9 cellular contexts compared by ENCODE assay signal in the genomic region with DNA sequence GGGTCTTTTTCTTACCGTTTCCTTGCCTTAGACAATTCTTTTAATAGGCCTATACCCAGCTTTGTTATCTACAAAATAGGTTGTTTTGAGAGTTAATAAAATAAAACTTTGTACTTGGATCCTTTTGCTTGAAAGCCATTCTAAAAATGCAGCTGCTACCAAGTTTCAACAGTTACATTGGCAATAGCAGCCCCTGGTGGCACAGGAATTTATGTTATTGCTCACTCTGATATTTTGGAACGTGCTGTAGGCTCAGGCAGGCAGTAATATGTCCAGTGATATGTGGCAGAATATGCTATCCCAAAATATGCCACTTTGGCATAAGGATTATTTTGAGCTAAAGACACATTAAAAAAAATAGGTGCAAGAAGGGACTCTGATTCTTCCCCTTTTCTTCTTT. TPM values are rescaled to one million over a fixed set of nuclear protein-coding genes. Genes with fewer than 3 reads are reported as not detected.
DNase-seq lines count a peak whose midpoint lies in the region; ATAC-seq and TF ChIP-seq lines count a peak whose summit lies in the region.
"Had no signal": no experiment of that assay in that cellular context is flagged by ENCODE, and none has a peak within 500 bp of the region (broad histone marks: within the 10 kb centered on the region; RNA-seq: fewer than 3 reads in every experiment).

No MANE protein-coding gene starts in this region.

- no peaks in the 10 kb centered on the region for H3K9me3 ChIP-seq in Panc1 (ENCODE audit: control insufficient read depth, insufficient read depth, low read depth, low read length)

- BruUV-seq in Panc1 (replicated peaks; lab: Mats Ljungman, UMichigan) = no TSS peak

- H3K4me1 ChIP-seq in Panc1 (ENCODE audit: control insufficient read depth, insufficient read depth, low read length) = no peaks in the 10 kb centered on the region
- H3K4me1 ChIP-seq in foreskin keratinocyte = no peaks in the 10 kb centered on the region

- DNase-seq in AG09319 (ENCODE audit: extremely low read depth, low read depth) (no peak), GM06990 (ENCODE audit: extremely low read depth, insufficient read length) (no peak), Panc1 (ENCODE audit: low read depth, low spot score) (no peak), foreskin keratinocyte (peak in 1 of 2 donors; percentile 11), ureter (ENCODE audit: low spot score) (no peak)
- DNase-seq: T-helper 1 cell had no signal

- H3K27me3 ChIP-seq in GM06990 (replicated peaks; ENCODE audit: control insufficient read depth, insufficient read depth, low read length) = no peaks in the 10 kb centered on the region
- no peaks in the 10 kb centered on the region for H3K27me3 ChIP-seq in Panc1 (ENCODE audit: control insufficient read depth, insufficient read depth, low read length)
- H3K27me3 ChIP-seq in foreskin keratinocyte = no peaks in the 10 kb centered on the region

- no peak overlapping the region for H3K4me3 ChIP-seq in GM06990 (replicated peaks; ENCODE audit: low read depth, low read length)
- no peak overlapping the region for H3K4me3 ChIP-seq in Panc1 (ENCODE audit: low read depth in 2 of 2, low read length in 2 of 2)

- H3K36me3 ChIP-seq in GM06990 (ENCODE audit: control insufficient read depth, insufficient read depth, low read length) (no peaks in the 10 kb centered on the region), Panc1 (ENCODE audit: control insufficient read depth, insufficient read depth, low read length) (no peaks in the 10 kb centered on the region)

- POLR2A ChIA-PET in Panc1 (lab: Charles Lee) = no interaction called here

- intact Hi-C loops in Panc1 (cut with micrococcal nuclease; ENCODE audit: unreplicated experiment) = no loop called here

- H3K27ac ChIP-seq in Panc1 (ENCODE audit: low read length) (no peak overlapping the region), foreskin keratinocyte (no peak overlapping the region)

- CTCF ChIA-PET in Panc1 (lab: Charles Lee) = no interaction called here

- peak; percentile 66; the same call in 1 of the 2 replicates for ATAC-seq in Panc1
- ATAC-seq in foreskin keratinocyte = peak; percentile 32
- ATAC-seq in GM19455 (IDR thresholded peaks at IDR 0.05; ENCODE audit: unreplicated experiment) = no peak
- ATAC-seq in GM21619 (IDR thresholded peaks at IDR 0.05; ENCODE audit: unreplicated experiment) = no peak
- no peak for ATAC-seq in HG03108 (IDR thresholded peaks at IDR 0.05; ENCODE audit: unreplicated experiment)

- in situ Hi-C loops in Panc1 (cut with HindIII; ENCODE audit: low pct_unique_long_range_greater_than_20kb, low sequenced_read_pairs) = no loop called here

- TF ChIP-seq CTCF in AG09319 (IDR thresholded peaks at IDR 0.05; ENCODE audit: low read depth, low read length) (peak; percentile 46), GM06990 (IDR thresholded peaks at IDR 0.05; ENCODE audit: insufficient read depth, low read length, poor library complexity, severe bottlenecking) (peak; percentile 66), Panc1 (IDR thresholded peaks at IDR 0.05) (no peak; the same call in 1 of the 2 replicates), foreskin keratinocyte (conservative IDR thresholded peaks at IDR 0.05) (peak; percentile 70)

RNA-seq across cellular contexts. Expression of gene COMMD1, which starts 6.7 kb away (rescaled TPM):
- total RNA-seq in Panc1 (2021; ENCODE audit: unreplicated experiment) (40.3 TPM), foreskin keratinocyte (33.8 and 35.8 TPM in 2 replicates), ureter (34.0 TPM)
- polyA plus RNA-seq in Panc1 (2012; ENCODE audit: insufficient read length) = 65.0 TPM
- polyA plus RNA-seq in foreskin keratinocyte = 63.9 and 68.5 TPM in 2 replicates

RNA-seq across cellular contexts. Expression of gene CCT4, which starts 10.4 kb away (rescaled TPM):
- 239 TPM for total RNA-seq in Panc1 (2021; ENCODE audit: unreplicated experiment)
- 141 TPM for polyA plus RNA-seq in Panc1 (2012; ENCODE audit: insufficient read length)
- 241 and 251 TPM in 2 replicates for total RNA-seq in foreskin keratinocyte
- polyA plus RNA-seq in foreskin keratinocyte = 190 and 210 TPM in 2 replicates
- total RNA-seq in ureter = 122 TPM

RNA-seq across cellular contexts. Expression of gene FAM161A, which starts 45.0 kb away (rescaled TPM):
- total RNA-seq in Panc1 (2021; ENCODE audit: unreplicated experiment) (10.1 TPM), foreskin keratinocyte (3.3 and 3.8 TPM in 2 replicates), ureter (2.7 TPM)
- polyA plus RNA-seq in Panc1 (2012; ENCODE audit: insufficient read length) = 4.5 TPM
- polyA plus RNA-seq in foreskin keratinocyte = 1.2 and 1.5 TPM in 2 replicates

Comparison
In these comparisons a context has a peak if more than half of its experiments do, and no peak if none do; other contexts are left out.
1. ATAC-seq: peak in Panc1 (single experiment) and foreskin keratinocyte (single experiment); none in GM19455 (single experiment), GM21619 (single experiment) and HG03108 (single experiment).